Comparison of ENCODE assay signal across 1 cellular context in the genomic region with DNA sequence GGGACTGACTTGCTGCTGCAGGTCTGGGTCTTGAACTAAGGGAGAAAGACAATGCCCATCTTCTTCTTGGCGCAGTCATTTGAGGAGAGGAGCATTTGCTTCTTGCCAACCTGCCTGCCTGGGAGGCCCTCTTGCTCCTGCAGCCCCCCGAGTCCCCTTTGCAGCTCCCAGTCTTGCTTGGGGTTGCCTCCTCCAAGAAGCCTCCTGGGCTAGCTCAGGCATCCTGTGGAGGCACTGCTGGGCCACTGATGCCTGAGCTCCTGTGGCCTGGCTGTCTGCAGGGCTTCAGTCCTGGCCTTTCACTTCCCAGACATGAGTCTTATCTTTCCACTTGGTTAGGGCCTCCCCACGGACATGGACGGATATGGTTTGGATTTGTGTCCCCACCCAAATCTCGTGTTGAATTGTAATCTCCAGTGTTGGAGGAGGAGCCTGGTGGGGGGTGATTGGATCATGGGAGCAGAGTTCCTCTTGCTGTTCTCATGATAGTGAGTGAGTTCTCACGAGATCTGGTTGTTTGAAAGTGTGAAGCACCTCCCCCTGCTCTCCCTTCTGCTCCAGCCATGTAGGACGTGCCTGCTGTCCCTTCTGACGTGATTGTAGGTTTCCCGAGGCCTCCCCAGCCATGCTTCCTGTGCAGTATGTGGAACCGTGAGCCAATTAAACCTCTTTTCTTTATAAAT.
TF ChIP-seq lines count a peak whose summit lies in the region.

No MANE protein-coding gene starts in this region.

TF ChIP-seq in K562, 482 proteins besides CTCF, POLR2A, EP300 and RAD21:
- TF ChIP-seq KAT8 (IDR thresholded peaks at IDR 0.05; ENCODE audit: low read depth), result no peak
- peak; percentile 82 for TF ChIP-seq ZNF431 (CRISPR knock-in tag; IDR thresholded peaks at IDR 0.05)
- no peak for TF ChIP-seq STAT5A (IDR thresholded peaks at IDR 0.05; ENCODE audit: borderline replicate concordance, low read length)
- peak; percentile 75 for TF ChIP-seq ZFP36 (IDR thresholded peaks at IDR 0.05; ENCODE audit: low read depth, low read length, partially characterized antibody)
- no peak for TF ChIP-seq MAFF (IDR thresholded peaks at IDR 0.05; ENCODE audit: low read length)
- no peak for TF ChIP-seq PHF8 (IDR thresholded peaks at IDR 0.05; ENCODE audit: borderline replicate concordance, low read length)
- TF ChIP-seq CHD2 (IDR thresholded peaks at IDR 0.05; ENCODE audit: low read depth, low read length), result peak; percentile 89
